Comparison of ENCODE assay signal across 8 cellular contexts in genomic region chr1:25338188-25338981, GRCh38. TPM values are rescaled to one million over a fixed set of nuclear protein-coding genes. Genes with fewer than 3 reads are reported as not detected.
DNase-seq lines count a peak whose midpoint lies in the region; ATAC-seq, FAIRE-seq and TF ChIP-seq lines count a peak whose summit lies in the region.

TSS of gene TMEM50A (plus strand) at chr1:25338334. CDS start at chr1:25340487, 2,153 bp downstream.

- DNase-seq in NCI-H1694 (lab: John Stamatoyannopoulos, UW) (peak; percentile 5), left ventricle myocardium inferior (peak; percentile 92), psoas muscle (peak; percentile 91 to 96), urothelium cell line (ENCODE audit: low spot score) (peak; percentile 92)

- H3K27me3 ChIP-seq in left ventricle myocardium inferior (ENCODE audit: low read depth) = no peaks in the 10 kb centered on the region
- no peaks in the 10 kb centered on the region for H3K27me3 ChIP-seq in psoas muscle (ENCODE audit: insufficient read depth in 3 of 3, low read length in 2 of 3)

- peaks cover 46% of the 10 kb centered on the region for H3K4me1 ChIP-seq in left ventricle myocardium inferior
- peaks cover 21% of the 10 kb centered on the region for H3K4me1 ChIP-seq in psoas muscle

- H3K9me3 ChIP-seq in left ventricle myocardium inferior (replicated peaks) = no peaks in the 10 kb centered on the region
- H3K9me3 ChIP-seq in psoas muscle = no peaks in the 10 kb centered on the region

- FAIRE-seq in urothelium cell line (lab: Jason Lieb, UNC) = peak; percentile 93

- peak; percentile 75 for ATAC-seq in GM18498 (IDR thresholded peaks at IDR 0.05; ENCODE audit: unreplicated experiment)
- ATAC-seq in HG02852 (IDR thresholded peaks at IDR 0.05; ENCODE audit: unreplicated experiment) = peak; percentile 64
- ATAC-seq in psoas muscle = peak; percentile 96 to 97 (median 97)

- 0% methylated on average over 50 to 69 of the region's 75 CpGs for WGBS in psoas muscle, 3 donors

- intact Hi-C loops in T-helper 2 cell treated with Interferon-gamma antibody and Interleukin-4, amounts not matched to agents 100 ng/mL and 5 ng/mL, for 36 hours (cut with micrococcal nuclease) = loop anchor here (2.0 to 10.0 kb wide), 3 partner anchors 91 to 694 kb away; partner anchors contain the start of genes MACO1, RSRP1 and SRRM1
- intact Hi-C loops in left ventricle myocardium inferior (cut with micrococcal nuclease) = no loop called here
- intact Hi-C loops in psoas muscle (cut with DNase I) = loop anchor here in 1 of 2 donors (5.0 kb wide), 1 partner anchor 96 kb away; no protein-coding TSS in a partner anchor

- H3K36me3 ChIP-seq in left ventricle myocardium inferior (peaks cover 6% of the 10 kb centered on the region), psoas muscle (ENCODE audit: insufficient read depth in 1 of 2, low read depth in 1 of 2) (no peaks in the 10 kb centered on the region)

- TF ChIP-seq CTCF in left ventricle myocardium inferior (IDR thresholded peaks at IDR 0.05; ENCODE audit: borderline replicate concordance) = no peak
- no peak for TF ChIP-seq CTCF in psoas muscle (IDR thresholded peaks at IDR 0.05)

- H3K4me3 ChIP-seq in left ventricle myocardium inferior = peak within 1 kb of the TSS; percentile 85
- H3K4me3 ChIP-seq in psoas muscle = peak within 1 kb of the TSS; percentile 98

- peak within 1 kb of the TSS; percentile 92 for H3K27ac ChIP-seq in angular gyrus (ENCODE audit: low read depth, low read length)
- peak within 1 kb of the TSS; percentile 97 for H3K27ac ChIP-seq in left ventricle myocardium inferior (replicated peaks)
- H3K27ac ChIP-seq in psoas muscle = peak within 1 kb of the TSS; percentile 99

RNA-seq across cellular contexts. Expression of gene TMEM50A, which starts in this region (rescaled TPM):
- 145 and 148 TPM in 2 replicates for total RNA-seq in T-helper 2 cell treated with Interferon-gamma antibody and Interleukin-4, amounts not matched to agents 100 ng/mL and 5 ng/mL, for 36 hours
- total RNA-seq in left ventricle myocardium inferior = 72.0 TPM
- total RNA-seq in psoas muscle = 10 to 100 TPM; 37.0 to 54.9 (median 43.3) TPM
- polyA plus RNA-seq in psoas muscle = 10 to 100 TPM; 39.5 to 68.1 (median 44.1) TPM

Comparison
In these comparisons a context has a peak if more than half of its experiments do, and no peak if none do; other contexts are left out.
1. Peak in every context shown above with its lines: DNase-seq, ATAC-seq, H3K4me3 ChIP-seq and H3K27ac ChIP-seq.
2. DNase-seq: peak in every context shown above with its lines; median percentile 94 in psoas muscle; 92 in left ventricle myocardium inferior; 92 in urothelium cell line; 5 in NCI-H1694.